In the genomic region with DNA sequence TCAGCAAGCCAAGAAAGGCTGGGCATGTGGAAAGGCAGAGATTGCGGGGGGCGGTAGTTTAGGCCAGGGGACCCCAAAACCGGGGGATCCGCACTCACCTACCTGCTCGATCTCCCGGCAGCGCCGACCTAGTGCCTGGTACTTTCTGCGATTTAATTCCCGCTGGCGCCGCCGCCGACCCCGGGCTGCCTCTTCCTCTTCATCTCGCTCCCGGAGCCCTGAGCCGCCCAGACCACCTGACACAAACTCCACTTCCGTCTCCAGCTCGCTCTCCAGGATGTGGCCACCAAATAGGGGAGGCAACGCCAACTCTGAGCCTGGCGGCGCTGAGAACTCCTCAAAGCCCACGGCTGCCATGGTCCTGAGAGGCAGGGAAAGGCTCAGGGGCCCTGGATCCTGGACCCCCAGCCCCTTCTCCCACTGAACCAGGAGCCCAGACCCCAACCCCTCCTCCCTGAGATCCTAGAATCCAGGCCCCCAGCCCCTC, we compare ENCODE assay signal across 8 cellular contexts. TPM values are rescaled to one million over a fixed set of nuclear protein-coding genes. Genes with fewer than 3 reads are reported as not detected.
DNase-seq lines count a peak whose midpoint lies in the region; ATAC-seq and TF ChIP-seq lines count a peak whose summit lies in the region.

No MANE protein-coding gene starts in this region.

- peaks cover 8% of the 10 kb centered on the region for H4K20me1 ChIP-seq in Loucy (ENCODE audit: insufficient read depth, low read length, poor library complexity, severe bottlenecking)

- H3K4me3 ChIP-seq in Loucy (ENCODE audit: low read length, poor library complexity, severe bottlenecking) (peak overlapping the region; percentile 90), endocrine pancreas (ENCODE audit: control insufficient read depth, insufficient read depth, low read length) (peak overlapping the region; percentile 70), mononuclear cell (ENCODE audit: low read length) (peak overlapping the region; percentile 70), testis (peak overlapping the region; percentile 73 to 80)

- no peaks in the 10 kb centered on the region for H3K27me3 ChIP-seq in Loucy (ENCODE audit: insufficient read depth, low read length, poor library complexity, severe bottlenecking)
- no peaks in the 10 kb centered on the region for H3K27me3 ChIP-seq in endocrine pancreas (ENCODE audit: control insufficient read depth, insufficient read depth, low read length)
- H3K27me3 ChIP-seq in mononuclear cell (ENCODE audit: insufficient read depth, low read length): no peaks in the 10 kb centered on the region
- H3K27me3 ChIP-seq in testis: no peaks in the 10 kb centered on the region

- WGBS in testis, 2 donors: 15 to 20% methylated on average over 24 of the region's 24 CpGs

- no peaks in the 10 kb centered on the region for H3F3A ChIP-seq in Loucy (ENCODE audit: low read depth)

- peak overlapping the region; percentile 96 for H3K27ac Mint-ChIP-seq in activated CD4-positive, alpha-beta memory T cell treated with anti-CD3 and anti-CD28 coated beads for 36 hours

- no peak overlapping the region for H2AFZ ChIP-seq in Loucy (ENCODE audit: low read length)

- TF ChIP-seq POLR2A in testis (IDR thresholded peaks at IDR 0.05): no peak

- H3K9me3 Mint-ChIP-seq in activated CD4-positive, alpha-beta memory T cell treated with anti-CD3 and anti-CD28 coated beads for 36 hours: no peaks in the 10 kb centered on the region

- POLR2A ChIA-PET in activated CD4-positive, alpha-beta memory T cell treated with anti-CD3 and anti-CD28 coated beads for 36 hours (lab: Charles Lee): interaction anchor here (0.9 to 2.6 kb wide), 8 partner anchors 9 to 247 kb away, joined by 3 to 19 read pairs (median 8); a partner anchor contains a TSS

- DNase-seq in ELR (ENCODE audit: low read depth) (peak; percentile 66), testis (peak; percentile 42), RKO (ENCODE audit: low spot score) (no peak)
- DNase-seq in activated CD4-positive, alpha-beta memory T cell treated with anti-CD3 and anti-CD28 coated beads for 36 hours: peak; percentile 75

- H3K36me3 Mint-ChIP-seq in activated CD4-positive, alpha-beta memory T cell treated with anti-CD3 and anti-CD28 coated beads for 36 hours: peaks cover 28% of the 10 kb centered on the region

- H3K79me2 ChIP-seq in Loucy (ENCODE audit: insufficient read depth, low read length): peaks cover 44% of the 10 kb centered on the region

- peaks cover 27% of the 10 kb centered on the region for H3K4me1 Mint-ChIP-seq in activated CD4-positive, alpha-beta memory T cell treated with anti-CD3 and anti-CD28 coated beads for 36 hours (ENCODE audit: low read depth)

- CTCF ChIA-PET in activated CD4-positive, alpha-beta memory T cell treated with anti-CD3 and anti-CD28 coated beads for 36 hours (lab: Charles Lee): interaction anchor here (0.6 to 1.7 kb wide), 4 partner anchors 12 to 23 kb away, joined by 3 to 5 read pairs (median 3); a partner anchor contains a TSS

- H3K27ac ChIP-seq in testis: no peak overlapping the region

- no peaks in the 10 kb centered on the region for H3K27me3 Mint-ChIP-seq in activated CD4-positive, alpha-beta memory T cell treated with anti-CD3 and anti-CD28 coated beads for 36 hours

- H3K4me2 ChIP-seq in Loucy (ENCODE audit: low read depth, low read length, poor library complexity, severe bottlenecking): peak overlapping the region; percentile 78

- peak overlapping the region; percentile 91 for H3K9ac ChIP-seq in Loucy (ENCODE audit: low read depth, low read length, poor library complexity, severe bottlenecking)
- peak overlapping the region; percentile 22 for H3K9ac ChIP-seq in endocrine pancreas (ENCODE audit: control insufficient read depth, insufficient read depth, low read length)

- no peak for TF ChIP-seq CTCF in Loucy (conservative IDR thresholded peaks at IDR 0.05; ENCODE audit: low read length)
- TF ChIP-seq CTCF in testis (IDR thresholded peaks at IDR 0.05): no peak

- H3K9me2 ChIP-seq in Loucy (replicated peaks; ENCODE audit: low read depth, low read length): no peaks in the 10 kb centered on the region

- peak overlapping the region; percentile 85 for H3K4me3 Mint-ChIP-seq in activated CD4-positive, alpha-beta memory T cell treated with anti-CD3 and anti-CD28 coated beads for 36 hours

- H3K36me3 ChIP-seq in Loucy (ENCODE audit: insufficient read depth, low read length) (peaks cover 12% of the 10 kb centered on the region; the same call in 1 of the 2 replicates), endocrine pancreas (ENCODE audit: control insufficient read depth, insufficient read depth, low read length) (peaks cover 2% of the 10 kb centered on the region), testis (ENCODE audit: low read depth, missing control alignments) (no peaks in the 10 kb centered on the region)

- H3K9me3 ChIP-seq in Loucy (ENCODE audit: insufficient read depth, low read depth, low read length): no peaks in the 10 kb centered on the region
- no peaks in the 10 kb centered on the region for H3K9me3 ChIP-seq in endocrine pancreas (ENCODE audit: control insufficient read depth, low read length)
- H3K9me3 ChIP-seq in mononuclear cell (ENCODE audit: low read depth, low read length): no peaks in the 10 kb centered on the region
- H3K9me3 ChIP-seq in testis: no peaks in the 10 kb centered on the region

- H3K4me1 ChIP-seq in Loucy (ENCODE audit: insufficient read depth, low read length, poor library complexity, severe bottlenecking) (peaks cover 20% of the 10 kb centered on the region), endocrine pancreas (ENCODE audit: control insufficient read depth, insufficient read depth, low read length) (no peaks in the 10 kb centered on the region), mononuclear cell (ENCODE audit: insufficient read depth, low read length) (peaks cover 27% of the 10 kb centered on the region), testis (peaks cover 9% of the 10 kb centered on the region)

- ATAC-seq in HG03280 (IDR thresholded peaks at IDR 0.05; ENCODE audit: unreplicated experiment): no peak

- intact Hi-C loops in activated CD4-positive, alpha-beta memory T cell treated with anti-CD3 and anti-CD28 coated beads for 36 hours (cut with micrococcal nuclease): loop anchor here (2.0 to 10.0 kb wide), 3 partner anchors 44 to 594 kb away; a partner anchor contains a TSS
- intact Hi-C loops in testis (cut with DNase I; ENCODE audit: low total_unique reads): no loop called here

RNA-seq across cellular contexts. Expression of a gene that starts 1.1 kb away (rescaled TPM):
- total RNA-seq in activated CD4-positive, alpha-beta memory T cell treated with anti-CD3 and anti-CD28 coated beads for 36 hours: 10 to 100 TPM; 27.1 to 31.6 TPM
- total RNA-seq in mononuclear cell (5.7 TPM), testis (10 to 100 TPM; 11.2 to 12.9 TPM)
- polyA plus RNA-seq in testis (ENCODE audit: insufficient read depth, low read depth, low replicate concordance): 16.0 TPM

RNA-seq across cellular contexts. Expression of a gene that starts 1.2 kb away (rescaled TPM):
- 10 to 100 TPM; 74.4 to 74.6 TPM for total RNA-seq in activated CD4-positive, alpha-beta memory T cell treated with anti-CD3 and anti-CD28 coated beads for 36 hours
- total RNA-seq in mononuclear cell (27.8 TPM), testis (10 to 100 TPM; 60.1 to 66.6 TPM)
- polyA plus RNA-seq in testis (ENCODE audit: insufficient read depth, low read depth, low replicate concordance): 56.4 TPM

RNA-seq across cellular contexts. Expression of a gene that starts 11.7 kb away (rescaled TPM):
- total RNA-seq in activated CD4-positive, alpha-beta memory T cell treated with anti-CD3 and anti-CD28 coated beads for 36 hours: 100 to 1,000 TPM; 106 to 113 TPM
- total RNA-seq in mononuclear cell (6.9 TPM), testis (10 to 100 TPM; 40.0 to 55.6 TPM)
- polyA plus RNA-seq in testis (ENCODE audit: insufficient read depth, low read depth, low replicate concordance): 251 TPM

RNA-seq across cellular contexts. Expression of a gene that starts 13.8 kb away (rescaled TPM):
- under 1 TPM; 0.29 to 0.59 TPM for total RNA-seq in activated CD4-positive, alpha-beta memory T cell treated with anti-CD3 and anti-CD28 coated beads for 36 hours
- total RNA-seq in mononuclear cell: 8.7 TPM
- total RNA-seq in testis: 1 to 10 TPM; 1.2 to 1.7 TPM
- 1.7 TPM for polyA plus RNA-seq in testis (ENCODE audit: insufficient read depth, low read depth, low replicate concordance)

RNA-seq across cellular contexts. Expression of a gene that starts 23.2 kb away (rescaled TPM):
- 10 to 100 TPM; 54.6 to 58.7 TPM for total RNA-seq in activated CD4-positive, alpha-beta memory T cell treated with anti-CD3 and anti-CD28 coated beads for 36 hours
- total RNA-seq in mononuclear cell (8.1 TPM), testis (10 to 100 TPM; 79.3 to 79.9 TPM)
- polyA plus RNA-seq in testis (ENCODE audit: insufficient read depth, low read depth, low replicate concordance): 94.3 TPM
